Comparison of ENCODE assay signal across 12 cellular contexts in the genomic region with DNA sequence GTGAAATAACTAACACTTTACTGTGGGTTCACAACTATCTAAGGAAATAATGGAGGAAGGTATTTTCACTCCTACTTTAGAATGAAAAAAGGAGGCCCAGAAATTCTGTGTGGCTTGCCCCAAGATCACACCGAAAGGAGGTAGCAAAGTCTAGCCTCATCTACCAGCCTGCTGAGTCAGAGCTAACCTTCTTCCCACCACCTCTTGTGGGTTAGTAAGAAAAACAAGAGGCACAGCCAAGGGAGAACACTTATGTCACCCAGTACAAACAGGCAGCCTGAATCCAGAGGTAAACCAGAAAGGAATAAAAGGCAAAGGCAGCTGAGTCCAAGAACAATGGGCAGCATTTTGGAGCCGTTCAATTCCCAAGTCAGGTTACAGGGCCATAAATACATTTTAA.
A peak's percentile ranks its signal among the peaks of the same experiment; 100 is the strongest.
DNase-seq lines count a peak whose midpoint lies in the region; ATAC-seq and TF ChIP-seq lines count a peak whose summit lies in the region.
"Had no signal": no experiment of that assay in that cellular context is flagged by ENCODE, and none has a peak within 500 bp of the region (broad histone marks: within the 10 kb centered on the region; RNA-seq: fewer than 3 reads in every experiment).

No MANE protein-coding gene starts in this region.

- no peaks in the 10 kb centered on the region for H3K9me2 ChIP-seq in MM.1S (replicated peaks; ENCODE audit: insufficient read depth, low read length)
- H3K9me2 ChIP-seq in hepatocyte (replicated peaks; ENCODE audit: insufficient read depth): no peaks in the 10 kb centered on the region

- peak overlapping the region; percentile 32; the same call in 1 of the 2 replicates for H3K4me2 ChIP-seq in MM.1S (ENCODE audit: low read depth, low read length)
- no peak overlapping the region for H3K4me2 ChIP-seq in hepatocyte

- H3K27ac ChIP-seq in MM.1S (ENCODE audit: low read length) (peak overlapping the region; percentile 27; the same call in 1 of the 2 replicates), hepatocyte (peak overlapping the region; percentile 93), right atrium auricular region (no peak overlapping the region)
- H3K27ac ChIP-seq: spleen had no signal

- H3K36me3 ChIP-seq in MM.1S (replicated peaks; ENCODE audit: insufficient read depth, low read length): no peaks in the 10 kb centered on the region
- H3K36me3 ChIP-seq in hepatocyte (replicated peaks; ENCODE audit: insufficient read depth, low read depth): no peaks in the 10 kb centered on the region
- no peaks in the 10 kb centered on the region for H3K36me3 ChIP-seq in right atrium auricular region
- H3K36me3 ChIP-seq: spleen had no signal

- H3K4me1 ChIP-seq in MM.1S (ENCODE audit: low read length) (peaks cover 26% of the 10 kb centered on the region), hepatocyte (ENCODE audit: insufficient read depth) (peaks cover 8% of the 10 kb centered on the region), right atrium auricular region (no peaks in the 10 kb centered on the region)
- H3K4me1 ChIP-seq: spleen had no signal

- no peak overlapping the region for H2AFZ ChIP-seq in MM.1S (ENCODE audit: low read length)
- H2AFZ ChIP-seq in hepatocyte: peak overlapping the region; percentile 7

- peaks cover 12% of the 10 kb centered on the region for H3F3A ChIP-seq in MM.1S (ENCODE audit: insufficient read depth, low read length)

- no peak overlapping the region for H3K9ac ChIP-seq in MM.1S (ENCODE audit: low read length)

- in situ Hi-C loops in ACHN (cut with HindIII; ENCODE audit: low pct_ligation_motif_present, low pct_unique_long_range_greater_than_20kb, low sequenced_read_pairs): no loop called here

- H4K20me1 ChIP-seq in MM.1S (ENCODE audit: insufficient read depth, low read length) (no peaks in the 10 kb centered on the region), hepatocyte (ENCODE audit: insufficient read depth, poor library complexity, severe bottlenecking) (no peaks in the 10 kb centered on the region)

- peak; percentile 59 for ATAC-seq in GM21717 (IDR thresholded peaks at IDR 0.05; ENCODE audit: unreplicated experiment)
- ATAC-seq: activated CD8-positive, alpha-beta memory T cell treated with anti-CD3 and anti-CD28 coated beads, Interleukin-2, amount 10 ng/mL, durations not matched to agents 7 days and 5 days had no signal

- no peak overlapping the region for H3K4me3 ChIP-seq in MM.1S (ENCODE audit: low read length)
- no peak overlapping the region for H3K4me3 ChIP-seq in hepatocyte
- H3K4me3 ChIP-seq in right atrium auricular region: no peak overlapping the region
- H3K4me3 ChIP-seq: spleen had no signal

- 71% methylated on average over 2 of the region's 2 CpGs for WGBS in hepatocyte (ENCODE audit: low lambda C conversion rate, missing lambda C conversion rate)

- TF ChIP-seq CTCF in MM.1S (IDR thresholded peaks at IDR 0.05; ENCODE audit: low read length): no peak
- TF ChIP-seq CTCF in hepatocyte (IDR thresholded peaks at IDR 0.05; ENCODE audit: poor library complexity): no peak
- TF ChIP-seq CTCF in right atrium auricular region (IDR thresholded peaks at IDR 0.05): no peak

- H3K9me3 ChIP-seq in MM.1S (replicated peaks; ENCODE audit: insufficient read depth, low read length) (no peaks in the 10 kb centered on the region), hepatocyte (ENCODE audit: low read depth) (no peaks in the 10 kb centered on the region), right atrium auricular region (no peaks in the 10 kb centered on the region)

- DNase-seq in ACHN: peak; percentile 24
- DNase-seq in MM.1S: peak; percentile 48
- peak; percentile 31 for DNase-seq in hepatocyte (ENCODE audit: low spot score)
- DNase-seq in right atrium auricular region (ENCODE audit: low spot score): no peak
- no peak for DNase-seq in hippocampal formation (lab: John Stamatoyannopoulos, UW)
- DNase-seq in NCI-H1930 (lab: John Stamatoyannopoulos, UW): no peak
- no peak for DNase-seq in GOT3 (lab: John Stamatoyannopoulos, UW)
- DNase-seq: activated CD8-positive, alpha-beta memory T cell treated with anti-CD3 and anti-CD28 coated beads, Interleukin-2, amount 10 ng/mL, durations not matched to agents 7 days and 5 days; endodermal cell; NCI-H2081; spleen had no signal

- H3K27me3 ChIP-seq in MM.1S (replicated peaks; ENCODE audit: insufficient read depth, low read length): no peaks in the 10 kb centered on the region
- no peaks in the 10 kb centered on the region for H3K27me3 ChIP-seq in hepatocyte
- H3K27me3 ChIP-seq in right atrium auricular region: no peaks in the 10 kb centered on the region
- H3K27me3 ChIP-seq: spleen had no signal

- H3K79me2 ChIP-seq in MM.1S (ENCODE audit: low read length) (no peaks in the 10 kb centered on the region), hepatocyte (no peaks in the 10 kb centered on the region)

Comparison
In these comparisons a context has a peak if more than half of its experiments do, and no peak if none do; other contexts are left out.
1. DNase-seq: peak in ACHN (single experiment), MM.1S (single experiment) and hepatocyte (single experiment); none in right atrium auricular region (single experiment), hippocampal formation (0 of 2), NCI-H1930 (0 of 2) and GOT3 (single experiment).
2. H3K27ac ChIP-seq: peak in MM.1S (single experiment) and hepatocyte (single experiment); none in right atrium auricular region (0 of 2).